9 cellular contexts compared by ENCODE assay signal in genomic region chr10:71970331-71970730, GRCh38. TPM values are rescaled to one million over a fixed set of nuclear protein-coding genes. Genes with fewer than 3 reads are reported as not detected.
A peak's percentile ranks its signal among the peaks of the same experiment; 100 is the strongest.
DNase-seq lines count a peak whose midpoint lies in the region; ATAC-seq, FAIRE-seq and TF ChIP-seq lines count a peak whose summit lies in the region.
"Had no signal": no experiment of that assay in that cellular context is flagged by ENCODE, and none has a peak within 500 bp of the region (broad histone marks: within the 10 kb centered on the region; RNA-seq: fewer than 3 reads in every experiment).

No MANE protein-coding gene starts in this region.

- H3K36me3 ChIP-seq in H7 (replicated peaks; ENCODE audit: control insufficient read depth, insufficient read depth, low read length) (no peaks in the 10 kb centered on the region), smooth muscle cell (ENCODE audit: low read depth) (no peaks in the 10 kb centered on the region), small intestine (ENCODE audit: control insufficient read depth in 2 of 2, insufficient read depth in 2 of 2, low read length in 2 of 2) (no peaks in the 10 kb centered on the region)

- peaks cover 82% of the 10 kb centered on the region for H4K20me1 ChIP-seq in smooth muscle cell (ENCODE audit: low read depth)

- H3K27me3 ChIP-seq in H7 (ENCODE audit: control insufficient read depth, insufficient read depth, low read length) (peaks cover 5% of the 10 kb centered on the region), smooth muscle cell (ENCODE audit: low read depth) (no peaks in the 10 kb centered on the region), small intestine (ENCODE audit: control insufficient read depth in 2 of 2, insufficient read depth in 2 of 2, low read length in 2 of 2) (peaks cover 0 to 4% of the 10 kb centered on the region in 2 donors)

- H3K4me2 ChIP-seq in smooth muscle cell: peak overlapping the region; percentile 39

- 62% methylated on average over 10 of the region's 10 CpGs for WGBS in smooth muscle cell (ENCODE audit: low lambda C conversion rate)
- 42 to 62% (median 52%) methylated on average over 10 of the region's 10 CpGs for WGBS in small intestine, 3 donors

- no peak overlapping the region for H3K9ac ChIP-seq in smooth muscle cell (ENCODE audit: low read depth)

- ATAC-seq in SK-N-SH treated with all-trans-retinoic acid at 6 μM for 48 hours (0 out of 3 replicates have a peak, but pooled peaks have one; percentile 25), HG03571 (IDR thresholded peaks at IDR 0.05; ENCODE audit: unreplicated experiment) (no peak)

- H3K27ac ChIP-seq in smooth muscle cell (ENCODE audit: low read depth) (no peak overlapping the region), small intestine (ENCODE audit: low read depth in 1 of 2, low read length in 1 of 2) (no peak overlapping the region)

- H3K4me3 ChIP-seq in H7 (ENCODE audit: insufficient read depth, low read depth, low read length): no peak overlapping the region
- no peak overlapping the region for H3K4me3 ChIP-seq in smooth muscle cell
- no peak overlapping the region for H3K4me3 ChIP-seq in small intestine (ENCODE audit: low read depth in 1 of 2, low read length in 2 of 2)
- H3K4me3 ChIP-seq: heart left ventricle had no signal

- peaks cover 78% of the 10 kb centered on the region for H3K79me2 ChIP-seq in smooth muscle cell (ENCODE audit: low read depth)

- H3K4me1 ChIP-seq in smooth muscle cell (ENCODE audit: low read depth) (peaks cover 19% of the 10 kb centered on the region), small intestine (ENCODE audit: control insufficient read depth in 2 of 2, insufficient read depth in 1 of 2, low read depth in 1 of 2, low read length in 1 of 2) (no peaks in the 10 kb centered on the region)

- TF ChIP-seq CTCF in smooth muscle cell (IDR thresholded peaks at IDR 0.05; ENCODE audit: borderline replicate concordance, insufficient read depth, poor library complexity, severe bottlenecking): no peak

- H3K9me3 ChIP-seq in smooth muscle cell (replicated peaks; ENCODE audit: low read depth) (no peaks in the 10 kb centered on the region), small intestine (ENCODE audit: control insufficient read depth, low read depth) (no peaks in the 10 kb centered on the region)
- H3K9me3 ChIP-seq: heart left ventricle had no signal

- no peak for FAIRE-seq in small intestine (lab: Jason Lieb, UNC)

- no peak overlapping the region for H2AFZ ChIP-seq in smooth muscle cell (ENCODE audit: low read depth)

- peak; percentile 89 for DNase-seq in H7
- peak; percentile 47 for DNase-seq in globus pallidus (ENCODE audit: low spot score)
- DNase-seq in smooth muscle cell (lab: John Stamatoyannopoulos, UW; ENCODE audit: unreplicated experiment): no peak
- DNase-seq in KG1 (lab: John Stamatoyannopoulos, UW): no peak
- DNase-seq in small intestine: no peak
- DNase-seq in stimulated activated CD8-positive, alpha-beta memory T cell treated with anti-CD3 and anti-CD28 coated beads, Interleukin-4, amount 100 ng/mL, for 48 hours: no peak
- DNase-seq: heart left ventricle had no signal

- H3F3A ChIP-seq in smooth muscle cell (ENCODE audit: low read depth): peaks cover 8% of the 10 kb centered on the region

TF ChIP-seq in SK-N-SH treated with all-trans-retinoic acid at 6 μM for 48 hours, 23 proteins besides CTCF, POLR2A, EP300 and RAD21:
- TF ChIP-seq ZNF70 (CRISPR knock-in tag; IDR thresholded peaks at IDR 0.05) (no peak), RARB (CRISPR knock-in tag; IDR thresholded peaks at IDR 0.05) (no peak), ZNF565 (CRISPR knock-in tag; conservative IDR thresholded peaks at IDR 0.05; ENCODE audit: low read depth) (no peak), POU6F1 (CRISPR knock-in tag; IDR thresholded peaks at IDR 0.05; ENCODE audit: borderline replicate concordance, low read depth) (no peak), TOX (CRISPR knock-in tag; IDR thresholded peaks at IDR 0.05; ENCODE audit: borderline replicate concordance) (no peak), ZFP30 (CRISPR knock-in tag; IDR thresholded peaks at IDR 0.05) (no peak), TCF4 (CRISPR knock-in tag; IDR thresholded peaks at IDR 0.05; ENCODE audit: borderline replicate concordance) (no peak), ISL1 (CRISPR knock-in tag; IDR thresholded peaks at IDR 0.05) (no peak), ARNTL (CRISPR knock-in tag; IDR thresholded peaks at IDR 0.05; ENCODE audit: borderline replicate concordance, low read depth) (no peak)
- TF ChIP-seq, protein P1, sequence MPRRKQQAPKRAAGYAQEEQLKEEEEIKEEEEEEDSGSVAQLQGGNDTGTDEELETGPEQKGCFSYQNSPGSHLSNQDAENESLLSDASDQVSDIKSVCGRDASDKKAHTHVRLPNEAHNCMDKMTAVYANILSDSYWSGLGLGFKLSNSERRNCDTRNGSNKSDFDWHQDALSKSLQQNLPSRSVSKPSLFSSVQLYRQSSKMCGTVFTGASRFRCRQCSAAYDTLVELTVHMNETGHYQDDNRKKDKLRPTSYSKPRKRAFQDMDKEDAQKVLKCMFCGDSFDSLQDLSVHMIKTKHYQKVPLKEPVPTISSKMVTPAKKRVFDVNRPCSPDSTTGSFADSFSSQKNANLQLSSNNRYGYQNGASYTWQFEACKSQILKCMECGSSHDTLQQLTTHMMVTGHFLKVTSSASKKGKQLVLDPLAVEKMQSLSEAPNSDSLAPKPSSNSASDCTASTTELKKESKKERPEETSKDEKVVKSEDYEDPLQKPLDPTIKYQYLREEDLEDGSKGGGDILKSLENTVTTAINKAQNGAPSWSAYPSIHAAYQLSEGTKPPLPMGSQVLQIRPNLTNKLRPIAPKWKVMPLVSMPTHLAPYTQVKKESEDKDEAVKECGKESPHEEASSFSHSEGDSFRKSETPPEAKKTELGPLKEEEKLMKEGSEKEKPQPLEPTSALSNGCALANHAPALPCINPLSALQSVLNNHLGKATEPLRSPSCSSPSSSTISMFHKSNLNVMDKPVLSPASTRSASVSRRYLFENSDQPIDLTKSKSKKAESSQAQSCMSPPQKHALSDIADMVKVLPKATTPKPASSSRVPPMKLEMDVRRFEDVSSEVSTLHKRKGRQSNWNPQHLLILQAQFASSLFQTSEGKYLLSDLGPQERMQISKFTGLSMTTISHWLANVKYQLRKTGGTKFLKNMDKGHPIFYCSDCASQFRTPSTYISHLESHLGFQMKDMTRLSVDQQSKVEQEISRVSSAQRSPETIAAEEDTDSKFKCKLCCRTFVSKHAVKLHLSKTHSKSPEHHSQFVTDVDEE (CRISPR knock-in tag; IDR thresholded peaks at IDR 0.05): no peak
- TF ChIP-seq, protein P2, sequence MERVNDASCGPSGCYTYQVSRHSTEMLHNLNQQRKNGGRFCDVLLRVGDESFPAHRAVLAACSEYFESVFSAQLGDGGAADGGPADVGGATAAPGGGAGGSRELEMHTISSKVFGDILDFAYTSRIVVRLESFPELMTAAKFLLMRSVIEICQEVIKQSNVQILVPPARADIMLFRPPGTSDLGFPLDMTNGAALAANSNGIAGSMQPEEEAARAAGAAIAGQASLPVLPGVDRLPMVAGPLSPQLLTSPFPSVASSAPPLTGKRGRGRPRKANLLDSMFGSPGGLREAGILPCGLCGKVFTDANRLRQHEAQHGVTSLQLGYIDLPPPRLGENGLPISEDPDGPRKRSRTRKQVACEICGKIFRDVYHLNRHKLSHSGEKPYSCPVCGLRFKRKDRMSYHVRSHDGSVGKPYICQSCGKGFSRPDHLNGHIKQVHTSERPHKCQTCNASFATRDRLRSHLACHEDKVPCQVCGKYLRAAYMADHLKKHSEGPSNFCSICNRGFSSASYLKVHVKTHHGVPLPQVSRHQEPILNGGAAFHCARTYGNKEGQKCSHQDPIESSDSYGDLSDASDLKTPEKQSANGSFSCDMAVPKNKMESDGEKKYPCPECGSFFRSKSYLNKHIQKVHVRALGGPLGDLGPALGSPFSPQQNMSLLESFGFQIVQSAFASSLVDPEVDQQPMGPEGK (CRISPR knock-in tag; IDR thresholded peaks at IDR 0.05; ENCODE audit: borderline replicate concordance): no peak

RNA-seq across cellular contexts. Expression of gene CHST3, which starts 6.1 kb away (rescaled TPM):
- total RNA-seq in H7 (2014; rRNA removed; shearing (Covaris generic)): 4.1 and 4.2 TPM in 2 replicates
- 10.6 and 13.6 TPM in 2 replicates for total RNA-seq in smooth muscle cell
- polyA plus RNA-seq in smooth muscle cell: 7.0 and 8.5 TPM in 2 replicates
- 1 to 10 TPM in 1 of 3 donors, under 1 TPM in 2; 0.22 to 4.8 (median 0.27) TPM for polyA plus RNA-seq in small intestine

Comparison
In these comparisons a context has a peak if more than half of its experiments do, and no peak if none do; other contexts are left out.
1. DNase-seq: peak in H7 (single experiment) and globus pallidus (single experiment); none in smooth muscle cell (single experiment), KG1 (single experiment), small intestine (single experiment) and stimulated activated CD8-positive, alpha-beta memory T cell treated with anti-CD3 and anti-CD28 coated beads, Interleukin-4, amount 100 ng/mL, for 48 hours (single experiment).